In the genomic region with DNA sequence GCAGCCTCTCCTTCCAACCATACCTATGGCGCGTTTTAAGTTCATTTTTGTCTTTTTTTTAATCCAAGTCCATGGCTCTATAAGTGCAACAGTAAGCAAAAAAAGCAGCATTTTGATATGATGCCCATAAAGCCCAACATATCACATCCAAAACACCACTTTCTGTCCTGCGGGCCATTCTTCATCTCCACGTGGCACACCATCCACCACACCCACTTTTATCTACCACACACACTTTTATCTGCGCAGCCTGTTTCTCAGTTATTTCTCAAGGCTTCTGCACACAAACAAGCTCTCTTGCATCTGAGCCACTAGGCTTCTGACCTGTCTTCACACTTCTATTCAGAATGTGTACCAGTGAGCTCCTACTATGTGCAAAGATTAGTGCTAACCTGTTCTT, we compare ENCODE assay signal across 1 cellular context.
TF ChIP-seq lines count a peak whose summit lies in the region.

No MANE protein-coding gene starts in this region.

TF ChIP-seq in GM12878, 131 proteins besides CTCF, POLR2A, EP300 and RAD21:
- TF ChIP-seq, protein P1, sequence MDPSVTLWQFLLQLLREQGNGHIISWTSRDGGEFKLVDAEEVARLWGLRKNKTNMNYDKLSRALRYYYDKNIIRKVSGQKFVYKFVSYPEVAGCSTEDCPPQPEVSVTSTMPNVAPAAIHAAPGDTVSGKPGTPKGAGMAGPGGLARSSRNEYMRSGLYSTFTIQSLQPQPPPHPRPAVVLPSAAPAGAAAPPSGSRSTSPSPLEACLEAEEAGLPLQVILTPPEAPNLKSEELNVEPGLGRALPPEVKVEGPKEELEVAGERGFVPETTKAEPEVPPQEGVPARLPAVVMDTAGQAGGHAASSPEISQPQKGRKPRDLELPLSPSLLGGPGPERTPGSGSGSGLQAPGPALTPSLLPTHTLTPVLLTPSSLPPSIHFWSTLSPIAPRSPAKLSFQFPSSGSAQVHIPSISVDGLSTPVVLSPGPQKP (IDR thresholded peaks at IDR 0.05; ENCODE audit: low read depth, low read length): no peak
- TF ChIP-seq TCF7 (IDR thresholded peaks at IDR 0.05; ENCODE audit: borderline replicate concordance) (no peak), POU2F2 (IDR thresholded peaks at IDR 0.05; ENCODE audit: borderline replicate concordance, low read depth, low read length) (no peak), LARP7 (IDR thresholded peaks at IDR 0.05) (no peak), SREBF2 (IDR thresholded peaks at IDR 0.05; ENCODE audit: low read length) (no peak)
- TF ChIP-seq, protein P2, sequence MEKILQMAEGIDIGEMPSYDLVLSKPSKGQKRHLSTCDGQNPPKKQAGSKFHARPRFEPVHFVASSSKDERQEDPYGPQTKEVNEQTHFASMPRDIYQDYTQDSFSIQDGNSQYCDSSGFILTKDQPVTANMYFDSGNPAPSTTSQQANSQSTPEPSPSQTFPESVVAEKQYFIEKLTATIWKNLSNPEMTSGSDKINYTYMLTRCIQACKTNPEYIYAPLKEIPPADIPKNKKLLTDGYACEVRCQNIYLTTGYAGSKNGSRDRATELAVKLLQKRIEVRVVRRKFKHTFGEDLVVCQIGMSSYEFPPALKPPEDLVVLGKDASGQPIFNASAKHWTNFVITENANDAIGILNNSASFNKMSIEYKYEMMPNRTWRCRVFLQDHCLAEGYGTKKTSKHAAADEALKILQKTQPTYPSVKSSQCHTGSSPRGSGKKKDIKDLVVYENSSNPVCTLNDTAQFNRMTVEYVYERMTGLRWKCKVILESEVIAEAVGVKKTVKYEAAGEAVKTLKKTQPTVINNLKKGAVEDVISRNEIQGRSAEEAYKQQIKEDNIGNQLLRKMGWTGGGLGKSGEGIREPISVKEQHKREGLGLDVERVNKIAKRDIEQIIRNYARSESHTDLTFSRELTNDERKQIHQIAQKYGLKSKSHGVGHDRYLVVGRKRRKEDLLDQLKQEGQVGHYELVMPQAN (conservative IDR thresholded peaks at IDR 0.05): no peak
- TF ChIP-seq, protein P3, sequence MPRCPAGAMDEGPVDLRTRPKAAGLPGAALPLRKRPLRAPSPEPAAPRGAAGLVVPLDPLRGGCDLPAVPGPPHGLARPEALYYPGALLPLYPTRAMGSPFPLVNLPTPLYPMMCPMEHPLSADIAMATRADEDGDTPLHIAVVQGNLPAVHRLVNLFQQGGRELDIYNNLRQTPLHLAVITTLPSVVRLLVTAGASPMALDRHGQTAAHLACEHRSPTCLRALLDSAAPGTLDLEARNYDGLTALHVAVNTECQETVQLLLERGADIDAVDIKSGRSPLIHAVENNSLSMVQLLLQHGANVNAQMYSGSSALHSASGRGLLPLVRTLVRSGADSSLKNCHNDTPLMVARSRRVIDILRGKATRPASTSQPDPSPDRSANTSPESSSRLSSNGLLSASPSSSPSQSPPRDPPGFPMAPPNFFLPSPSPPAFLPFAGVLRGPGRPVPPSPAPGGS (IDR thresholded peaks at IDR 0.05; ENCODE audit: borderline replicate concordance, insufficient read depth, low read depth, low read length, poor library complexity, severe bottlenecking): no peak
TF ChIP-seq in GM12878: peak in this region for 0.
